In the genomic region with DNA sequence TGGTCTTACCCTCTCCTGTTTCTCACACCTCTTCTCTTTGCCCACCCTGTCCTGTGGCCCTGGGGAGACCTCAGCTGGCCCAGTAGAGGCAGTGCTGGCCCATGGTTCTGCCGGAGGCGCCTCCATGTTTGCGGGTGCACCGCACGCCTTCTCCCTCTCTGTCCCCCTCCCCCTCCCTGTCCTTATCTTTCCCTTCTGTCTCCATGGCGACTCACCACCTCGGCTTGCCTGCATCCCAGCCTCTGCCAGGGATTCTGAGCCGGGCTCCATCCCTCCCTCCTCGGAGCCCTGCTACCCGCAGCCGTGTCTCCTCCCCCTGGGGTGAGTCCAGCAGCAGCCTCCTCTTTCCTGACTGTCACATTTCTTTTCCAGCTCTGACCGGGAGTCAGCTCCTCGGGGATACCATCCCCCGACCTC, we compare ENCODE assay signal across 1 cellular context.
TF ChIP-seq lines count a peak whose summit lies in the region.

A gene with protein sequence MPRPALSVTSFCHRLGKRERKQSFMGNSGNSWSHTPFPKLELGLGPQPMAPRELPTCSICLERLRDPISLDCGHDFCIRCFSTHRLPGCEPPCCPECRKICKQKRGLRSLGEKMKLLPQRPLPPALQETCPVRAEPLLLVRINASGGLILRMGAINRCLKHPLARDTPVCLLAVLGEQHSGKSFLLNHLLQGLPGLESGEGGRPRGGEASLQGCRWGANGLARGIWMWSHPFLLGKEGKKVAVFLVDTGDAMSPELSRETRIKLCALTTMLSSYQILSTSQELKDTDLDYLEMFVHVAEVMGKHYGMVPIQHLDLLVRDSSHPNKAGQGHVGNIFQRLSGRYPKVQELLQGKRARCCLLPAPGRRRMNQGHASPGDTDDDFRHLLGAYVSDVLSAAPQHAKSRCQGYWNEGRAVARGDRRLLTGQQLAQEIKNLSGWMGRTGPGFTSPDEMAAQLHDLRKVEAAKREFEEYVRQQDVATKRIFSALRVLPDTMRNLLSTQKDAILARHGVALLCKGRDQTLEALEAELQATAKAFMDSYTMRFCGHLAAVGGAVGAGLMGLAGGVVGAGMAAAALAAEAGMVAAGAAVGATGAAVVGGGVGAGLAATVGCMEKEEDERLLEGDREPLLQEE (plus strand): TSS at position 358 of the 417 bp plus-strand sequence. CDS start 177 bp downstream, outside the sequence.

TF ChIP-seq in K562, 482 proteins besides CTCF, POLR2A, EP300 and RAD21:
- TF ChIP-seq BRF1 (IDR thresholded peaks at IDR 0.05; ENCODE audit: borderline replicate concordance, extremely low read depth, insufficient read length) (no peak), ZZZ3 (IDR thresholded peaks at IDR 0.05) (no peak), HDAC8 (tag; IDR thresholded peaks at IDR 0.05) (no peak), NFATC3 (IDR thresholded peaks at IDR 0.05) (no peak), TCF7 (IDR thresholded peaks at IDR 0.05; ENCODE audit: borderline replicate concordance) (no peak), RFX1 (IDR thresholded peaks at IDR 0.05) (peak; percentile 76), RCOR1 (IDR thresholded peaks at IDR 0.05; ENCODE audit: borderline replicate concordance in 1 of 2, low read depth in 2 of 2, low read length in 2 of 2) (peak in 1 of 2 experiments; percentile 23; a peak in 1 of 4 replicates), MYNN (IDR thresholded peaks at IDR 0.05) (no peak), MYNN (CRISPR knock-in tag; IDR thresholded peaks at IDR 0.05) (no peak), SETDB1 (IDR thresholded peaks at IDR 0.05; ENCODE audit: low read length) (no peak), PHB2 (IDR thresholded peaks at IDR 0.05; ENCODE audit: low read depth) (no peak), CREBBP (IDR thresholded peaks at IDR 0.05; ENCODE audit: low read depth, low read length) (no peak), POLR3A (IDR thresholded peaks at IDR 0.05; ENCODE audit: borderline replicate concordance, extremely low read depth, insufficient read depth, insufficient read length) (no peak), HDAC2 (IDR thresholded peaks at IDR 0.05) (no peak)
- TF ChIP-seq, protein P1, sequence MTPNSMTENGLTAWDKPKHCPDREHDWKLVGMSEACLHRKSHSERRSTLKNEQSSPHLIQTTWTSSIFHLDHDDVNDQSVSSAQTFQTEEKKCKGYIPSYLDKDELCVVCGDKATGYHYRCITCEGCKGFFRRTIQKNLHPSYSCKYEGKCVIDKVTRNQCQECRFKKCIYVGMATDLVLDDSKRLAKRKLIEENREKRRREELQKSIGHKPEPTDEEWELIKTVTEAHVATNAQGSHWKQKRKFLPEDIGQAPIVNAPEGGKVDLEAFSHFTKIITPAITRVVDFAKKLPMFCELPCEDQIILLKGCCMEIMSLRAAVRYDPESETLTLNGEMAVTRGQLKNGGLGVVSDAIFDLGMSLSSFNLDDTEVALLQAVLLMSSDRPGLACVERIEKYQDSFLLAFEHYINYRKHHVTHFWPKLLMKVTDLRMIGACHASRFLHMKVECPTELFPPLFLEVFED (CRISPR knock-in tag; conservative IDR thresholded peaks at IDR 0.05): no peak
- TF ChIP-seq, protein P2, sequence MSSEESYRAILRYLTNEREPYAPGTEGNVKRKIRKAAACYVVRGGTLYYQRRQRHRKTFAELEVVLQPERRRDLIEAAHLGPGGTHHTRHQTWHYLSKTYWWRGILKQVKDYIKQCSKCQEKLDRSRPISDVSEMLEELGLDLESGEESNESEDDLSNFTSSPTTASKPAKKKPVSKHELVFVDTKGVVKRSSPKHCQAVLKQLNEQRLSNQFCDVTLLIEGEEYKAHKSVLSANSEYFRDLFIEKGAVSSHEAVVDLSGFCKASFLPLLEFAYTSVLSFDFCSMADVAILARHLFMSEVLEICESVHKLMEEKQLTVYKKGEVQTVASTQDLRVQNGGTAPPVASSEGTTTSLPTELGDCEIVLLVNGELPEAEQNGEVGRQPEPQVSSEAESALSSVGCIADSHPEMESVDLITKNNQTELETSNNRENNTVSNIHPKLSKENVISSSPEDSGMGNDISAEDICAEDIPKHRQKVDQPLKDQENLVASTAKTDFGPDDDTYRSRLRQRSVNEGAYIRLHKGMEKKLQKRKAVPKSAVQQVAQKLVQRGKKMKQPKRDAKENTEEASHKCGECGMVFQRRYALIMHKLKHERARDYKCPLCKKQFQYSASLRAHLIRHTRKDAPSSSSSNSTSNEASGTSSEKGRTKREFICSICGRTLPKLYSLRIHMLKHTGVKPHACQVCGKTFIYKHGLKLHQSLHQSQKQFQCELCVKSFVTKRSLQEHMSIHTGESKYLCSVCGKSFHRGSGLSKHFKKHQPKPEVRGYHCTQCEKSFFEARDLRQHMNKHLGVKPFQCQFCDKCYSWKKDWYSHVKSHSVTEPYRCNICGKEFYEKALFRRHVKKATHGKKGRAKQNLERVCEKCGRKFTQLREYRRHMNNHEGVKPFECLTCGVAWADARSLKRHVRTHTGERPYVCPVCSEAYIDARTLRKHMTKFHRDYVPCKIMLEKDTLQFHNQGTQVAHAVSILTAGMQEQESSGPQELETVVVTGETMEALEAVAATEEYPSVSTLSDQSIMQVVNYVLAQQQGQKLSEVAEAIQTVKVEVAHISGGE (CRISPR knock-in tag; IDR thresholded peaks at IDR 0.05): no peak
TF ChIP-seq in K562: peak in this region for 2.
